1 cellular context compared by ENCODE assay signal in genomic region chr16:75169899-75170405, GRCh38.
TF ChIP-seq lines count a peak whose summit lies in the region.

No MANE protein-coding gene starts in this region.

TF ChIP-seq in H1, 55 proteins besides CTCF, POLR2A, EP300 and RAD21:
- TF ChIP-seq CHD1 (IDR thresholded peaks at IDR 0.05; ENCODE audit: low read depth, low read length) (no peak), SAP30 (IDR thresholded peaks at IDR 0.05; ENCODE audit: insufficient read depth, insufficient replicate concordance, low read length) (no peak), ZNF274 (IDR thresholded peaks at IDR 0.05; ENCODE audit: borderline replicate concordance, extremely low read depth, low read length) (peak; percentile 92), JUND (IDR thresholded peaks at IDR 0.05; ENCODE audit: low read length) (no peak), USF2 (IDR thresholded peaks at IDR 0.05; ENCODE audit: low read length) (no peak), SUZ12 (IDR thresholded peaks at IDR 0.05; ENCODE audit: low read length) (no peak), CBX8 (IDR thresholded peaks at IDR 0.05; ENCODE audit: borderline replicate concordance, low read depth, low read length) (no peak), FOSL1 (IDR thresholded peaks at IDR 0.05; ENCODE audit: insufficient read depth, low read depth, low read length) (no peak)
